In genomic region chr12:2004113-2004929, GRCh38 we compare ENCODE assay signal across 1 cellular context.
TF ChIP-seq lines count a peak whose summit lies in the region.

TSS of gene DCP1B (minus strand) at chr12:2004457. CDS start at chr12:2004431, 26 bp downstream.

TF ChIP-seq in HepG2, 621 proteins besides CTCF, POLR2A, EP300 and RAD21 (continued from another document and continues in another):
- TF ChIP-seq USF2 (IDR thresholded peaks at IDR 0.05; ENCODE audit: low read depth, low read length) (no peak), USF2 (CRISPR knock-in tag; IDR thresholded peaks at IDR 0.05; ENCODE audit: borderline replicate concordance) (peak; percentile 48; the same call in 1 of the 2 replicates), ZNF563 (CRISPR knock-in tag; IDR thresholded peaks at IDR 0.05) (peak; percentile 78; the same call in 1 of the 2 replicates), ZFP82 (CRISPR knock-in tag; IDR thresholded peaks at IDR 0.05; ENCODE audit: borderline replicate concordance) (peak; percentile 92; the same call in 1 of the 2 replicates), ZNF839 (CRISPR knock-in tag; IDR thresholded peaks at IDR 0.05; ENCODE audit: borderline replicate concordance) (no peak; the same call in 1 of the 2 replicates), ZNF749 (CRISPR knock-in tag; IDR thresholded peaks at IDR 0.05; ENCODE audit: borderline replicate concordance) (peak; percentile 54; the same call in 1 of the 2 replicates), ZNF704 (CRISPR knock-in tag; IDR thresholded peaks at IDR 0.05; ENCODE audit: borderline replicate concordance) (peak; percentile 74; the same call in 1 of the 2 replicates), LBX2 (CRISPR knock-in tag; IDR thresholded peaks at IDR 0.05; ENCODE audit: borderline replicate concordance) (peak; percentile 59; the same call in 1 of the 2 replicates), ZNF792 (CRISPR knock-in tag; IDR thresholded peaks at IDR 0.05) (peak; percentile 62; the same call in 1 of the 2 replicates), ZBTB7B (CRISPR knock-in tag; IDR thresholded peaks at IDR 0.05) (peak; percentile 93), PATZ1 (CRISPR knock-in tag; IDR thresholded peaks at IDR 0.05) (peak; percentile 82), ZBTB44 (CRISPR knock-in tag; IDR thresholded peaks at IDR 0.05) (no peak), NRL (CRISPR knock-in tag; IDR thresholded peaks at IDR 0.05; ENCODE audit: borderline replicate concordance) (peak; percentile 96), ZHX1 (CRISPR knock-in tag; IDR thresholded peaks at IDR 0.05; ENCODE audit: low read depth) (peak; percentile 88; the same call in 1 of the 2 replicates), AHDC1 (CRISPR knock-in tag; IDR thresholded peaks at IDR 0.05; ENCODE audit: borderline replicate concordance) (no peak; the same call in 1 of the 2 replicates), ZNF572 (CRISPR knock-in tag; IDR thresholded peaks at IDR 0.05) (peak; percentile 18; the same call in 1 of the 2 replicates), MTF2 (CRISPR knock-in tag; IDR thresholded peaks at IDR 0.05; ENCODE audit: borderline replicate concordance) (peak; percentile 67; the same call in 1 of the 2 replicates), DZIP1 (CRISPR knock-in tag; IDR thresholded peaks at IDR 0.05) (peak; percentile 55; the same call in 1 of the 2 replicates), ZNF766 (CRISPR knock-in tag; IDR thresholded peaks at IDR 0.05; ENCODE audit: borderline replicate concordance) (no peak), DR1 (CRISPR knock-in tag; IDR thresholded peaks at IDR 0.05) (peak; percentile 85; the same call in 1 of the 2 replicates), POLR2AphosphoS2 (IDR thresholded peaks at IDR 0.05; ENCODE audit: low read depth, low read length) (no peak), PRPF4 (IDR thresholded peaks at IDR 0.05; ENCODE audit: low read depth, low read length, poor library complexity, severe bottlenecking) (no peak), ZNF709 (CRISPR knock-in tag; IDR thresholded peaks at IDR 0.05) (peak; percentile 86), MAF1 (CRISPR knock-in tag; IDR thresholded peaks at IDR 0.05; ENCODE audit: borderline replicate concordance) (no peak), MYNN (CRISPR knock-in tag; IDR thresholded peaks at IDR 0.05; ENCODE audit: low read depth) (peak; percentile 71; the same call in 1 of the 2 replicates), TP53 (CRISPR knock-in tag; conservative IDR thresholded peaks at IDR 0.05) (peak; percentile 99), KAT8 (CRISPR knock-in tag; IDR thresholded peaks at IDR 0.05) (peak; percentile 91), YEATS4 (CRISPR knock-in tag; IDR thresholded peaks at IDR 0.05; ENCODE audit: borderline replicate concordance) (peak; percentile 68), HNF1A (IDR thresholded peaks at IDR 0.05; ENCODE audit: low read depth) (no peak), HNF1A (CRISPR knock-in tag; IDR thresholded peaks at IDR 0.05; ENCODE audit: borderline replicate concordance) (peak; percentile 72; the same call in 1 of the 2 replicates), DNMT1 (CRISPR knock-in tag; IDR thresholded peaks at IDR 0.05) (peak; percentile 98)
